In the genomic region with DNA sequence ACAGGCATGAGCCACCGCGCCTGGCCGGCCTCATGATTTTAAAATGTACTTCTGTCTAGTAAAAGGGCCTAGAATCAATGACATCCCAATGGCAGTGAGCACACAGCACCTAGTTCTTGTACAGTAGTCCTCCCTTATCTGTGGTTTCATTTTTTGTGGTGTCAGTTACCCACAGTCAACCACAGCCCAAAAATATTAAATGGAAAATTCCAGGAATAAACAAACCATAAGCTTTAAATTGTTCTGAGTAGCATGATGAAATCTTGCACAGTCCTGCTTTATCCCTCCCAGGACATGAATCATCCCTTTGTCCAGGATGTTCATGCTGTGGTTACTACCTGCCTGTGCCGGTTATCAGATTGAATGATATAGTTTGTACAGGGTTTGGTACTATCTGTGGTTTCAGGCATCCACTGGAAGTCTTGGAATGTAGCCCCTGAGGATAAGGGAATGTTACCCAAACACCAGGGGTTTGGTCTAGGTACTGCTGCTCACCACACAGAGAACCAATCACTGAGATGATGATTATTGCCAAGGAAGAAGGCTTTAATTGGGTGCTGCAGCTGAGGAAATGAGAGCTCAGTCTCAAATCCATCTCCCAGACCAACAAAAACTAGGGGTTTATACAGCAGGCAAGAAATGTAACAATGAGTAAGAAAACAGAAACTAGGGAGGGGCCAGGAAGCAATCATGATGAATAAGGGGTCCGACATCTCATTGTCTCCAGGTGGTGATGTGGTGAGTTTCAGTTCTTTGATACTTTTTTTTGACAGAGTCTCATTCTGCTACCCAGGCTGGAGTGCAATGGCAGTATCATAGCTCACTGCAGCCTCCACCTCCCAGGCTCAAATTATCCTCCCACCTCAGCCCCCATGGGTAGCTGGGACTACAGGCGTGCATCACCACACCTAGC, we compare ENCODE assay signal across 1 cellular context.
TF ChIP-seq lines count a peak whose summit lies in the region.

No MANE protein-coding gene starts in this region.

TF ChIP-seq in HEK293, 187 proteins besides CTCF, POLR2A, EP300 and RAD21 (continued from another document):
- no peak for TF ChIP-seq ZNF521 (tag by site-specific recombination; IDR thresholded peaks at IDR 0.05)
- peak; percentile 88 for TF ChIP-seq TRIM28 (IDR thresholded peaks at IDR 0.05; ENCODE audit: borderline replicate concordance, low read length)
- TF ChIP-seq ZNF324 (tag by site-specific recombination; IDR thresholded peaks at IDR 0.05), result peak; percentile 64
- peak; percentile 98 for TF ChIP-seq ZXDB (tag by site-specific recombination; IDR thresholded peaks at IDR 0.05)
- TF ChIP-seq ZNF223 (tag by site-specific recombination; IDR thresholded peaks at IDR 0.05), result peak; percentile 56; the same call in 1 of the 2 replicates
- no peak for TF ChIP-seq ZNF133 (tag by site-specific recombination; IDR thresholded peaks at IDR 0.05)
- TF ChIP-seq, protein P1, sequence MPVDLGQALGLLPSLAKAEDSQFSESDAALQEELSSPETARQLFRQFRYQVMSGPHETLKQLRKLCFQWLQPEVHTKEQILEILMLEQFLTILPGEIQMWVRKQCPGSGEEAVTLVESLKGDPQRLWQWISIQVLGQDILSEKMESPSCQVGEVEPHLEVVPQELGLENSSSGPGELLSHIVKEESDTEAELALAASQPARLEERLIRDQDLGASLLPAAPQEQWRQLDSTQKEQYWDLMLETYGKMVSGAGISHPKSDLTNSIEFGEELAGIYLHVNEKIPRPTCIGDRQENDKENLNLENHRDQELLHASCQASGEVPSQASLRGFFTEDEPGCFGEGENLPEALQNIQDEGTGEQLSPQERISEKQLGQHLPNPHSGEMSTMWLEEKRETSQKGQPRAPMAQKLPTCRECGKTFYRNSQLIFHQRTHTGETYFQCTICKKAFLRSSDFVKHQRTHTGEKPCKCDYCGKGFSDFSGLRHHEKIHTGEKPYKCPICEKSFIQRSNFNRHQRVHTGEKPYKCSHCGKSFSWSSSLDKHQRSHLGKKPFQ (tag by site-specific recombination; IDR thresholded peaks at IDR 0.05), result peak; percentile 56; the same call in 1 of the 2 replicates
- TF ChIP-seq ZIC2 (tag by site-specific recombination; IDR thresholded peaks at IDR 0.05), result peak; percentile 92
- TF ChIP-seq, protein P2, sequence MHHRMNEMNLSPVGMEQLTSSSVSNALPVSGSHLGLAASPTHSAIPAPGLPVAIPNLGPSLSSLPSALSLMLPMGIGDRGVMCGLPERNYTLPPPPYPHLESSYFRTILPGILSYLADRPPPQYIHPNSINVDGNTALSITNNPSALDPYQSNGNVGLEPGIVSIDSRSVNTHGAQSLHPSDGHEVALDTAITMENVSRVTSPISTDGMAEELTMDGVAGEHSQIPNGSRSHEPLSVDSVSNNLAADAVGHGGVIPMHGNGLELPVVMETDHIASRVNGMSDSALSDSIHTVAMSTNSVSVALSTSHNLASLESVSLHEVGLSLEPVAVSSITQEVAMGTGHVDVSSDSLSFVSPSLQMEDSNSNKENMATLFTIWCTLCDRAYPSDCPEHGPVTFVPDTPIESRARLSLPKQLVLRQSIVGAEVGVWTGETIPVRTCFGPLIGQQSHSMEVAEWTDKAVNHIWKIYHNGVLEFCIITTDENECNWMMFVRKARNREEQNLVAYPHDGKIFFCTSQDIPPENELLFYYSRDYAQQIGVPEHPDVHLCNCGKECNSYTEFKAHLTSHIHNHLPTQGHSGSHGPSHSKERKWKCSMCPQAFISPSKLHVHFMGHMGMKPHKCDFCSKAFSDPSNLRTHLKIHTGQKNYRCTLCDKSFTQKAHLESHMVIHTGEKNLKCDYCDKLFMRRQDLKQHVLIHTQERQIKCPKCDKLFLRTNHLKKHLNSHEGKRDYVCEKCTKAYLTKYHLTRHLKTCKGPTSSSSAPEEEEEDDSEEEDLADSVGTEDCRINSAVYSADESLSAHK (tag by site-specific recombination; IDR thresholded peaks at IDR 0.05), result peak; percentile 79
- peak; percentile 88 for TF ChIP-seq ZNF629 (tag by site-specific recombination; IDR thresholded peaks at IDR 0.05)
- no peak for TF ChIP-seq ZNF529 (tag by site-specific recombination; IDR thresholded peaks at IDR 0.05; ENCODE audit: insufficient replicate concordance)
- TF ChIP-seq KLF8 (tag by site-specific recombination; IDR thresholded peaks at IDR 0.05), result peak; percentile 70
- TF ChIP-seq HOXA7 (CRISPR knock-in tag; IDR thresholded peaks at IDR 0.05; ENCODE audit: borderline replicate concordance), result no peak
- 0 out of 2 replicates have a peak, but pooled peaks have one; percentile 40 for TF ChIP-seq ZNF660 (tag by site-specific recombination; IDR thresholded peaks at IDR 0.05)
- no peak for TF ChIP-seq ZNF664 (tag by site-specific recombination; IDR thresholded peaks at IDR 0.05)
- peak; percentile 81 for TF ChIP-seq ZNF366 (tag by site-specific recombination; conservative IDR thresholded peaks at IDR 0.05)
- TF ChIP-seq, protein P3, sequence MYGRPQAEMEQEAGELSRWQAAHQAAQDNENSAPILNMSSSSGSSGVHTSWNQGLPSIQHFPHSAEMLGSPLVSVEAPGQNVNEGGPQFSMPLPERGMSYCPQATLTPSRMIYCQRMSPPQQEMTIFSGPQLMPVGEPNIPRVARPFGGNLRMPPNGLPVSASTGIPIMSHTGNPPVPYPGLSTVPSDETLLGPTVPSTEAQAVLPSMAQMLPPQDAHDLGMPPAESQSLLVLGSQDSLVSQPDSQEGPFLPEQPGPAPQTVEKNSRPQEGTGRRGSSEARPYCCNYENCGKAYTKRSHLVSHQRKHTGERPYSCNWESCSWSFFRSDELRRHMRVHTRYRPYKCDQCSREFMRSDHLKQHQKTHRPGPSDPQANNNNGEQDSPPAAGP (tag by site-specific recombination; IDR thresholded peaks at IDR 0.05), result peak; percentile 69; the same call in 1 of the 2 replicates
- no peak for TF ChIP-seq REPIN1 (tag by site-specific recombination; IDR thresholded peaks at IDR 0.05; ENCODE audit: low read depth)
- peak; percentile 95 for TF ChIP-seq ZNF843 (tag by site-specific recombination; IDR thresholded peaks at IDR 0.05)
- TF ChIP-seq, protein P4, sequence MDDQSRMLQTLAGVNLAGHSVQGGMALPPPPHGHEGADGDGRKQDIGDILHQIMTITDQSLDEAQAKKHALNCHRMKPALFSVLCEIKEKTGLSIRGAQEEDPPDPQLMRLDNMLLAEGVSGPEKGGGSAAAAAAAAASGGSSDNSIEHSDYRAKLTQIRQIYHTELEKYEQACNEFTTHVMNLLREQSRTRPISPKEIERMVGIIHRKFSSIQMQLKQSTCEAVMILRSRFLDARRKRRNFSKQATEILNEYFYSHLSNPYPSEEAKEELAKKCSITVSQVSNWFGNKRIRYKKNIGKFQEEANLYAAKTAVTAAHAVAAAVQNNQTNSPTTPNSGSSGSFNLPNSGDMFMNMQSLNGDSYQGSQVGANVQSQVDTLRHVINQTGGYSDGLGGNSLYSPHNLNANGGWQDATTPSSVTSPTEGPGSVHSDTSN (CRISPR knock-in tag; IDR thresholded peaks at IDR 0.05), result no peak
- no peak for TF ChIP-seq ZNF768 (tag by site-specific recombination; IDR thresholded peaks at IDR 0.05)
- TF ChIP-seq SCRT2 (tag by site-specific recombination; IDR thresholded peaks at IDR 0.05), result no peak
- TF ChIP-seq, protein P5, sequence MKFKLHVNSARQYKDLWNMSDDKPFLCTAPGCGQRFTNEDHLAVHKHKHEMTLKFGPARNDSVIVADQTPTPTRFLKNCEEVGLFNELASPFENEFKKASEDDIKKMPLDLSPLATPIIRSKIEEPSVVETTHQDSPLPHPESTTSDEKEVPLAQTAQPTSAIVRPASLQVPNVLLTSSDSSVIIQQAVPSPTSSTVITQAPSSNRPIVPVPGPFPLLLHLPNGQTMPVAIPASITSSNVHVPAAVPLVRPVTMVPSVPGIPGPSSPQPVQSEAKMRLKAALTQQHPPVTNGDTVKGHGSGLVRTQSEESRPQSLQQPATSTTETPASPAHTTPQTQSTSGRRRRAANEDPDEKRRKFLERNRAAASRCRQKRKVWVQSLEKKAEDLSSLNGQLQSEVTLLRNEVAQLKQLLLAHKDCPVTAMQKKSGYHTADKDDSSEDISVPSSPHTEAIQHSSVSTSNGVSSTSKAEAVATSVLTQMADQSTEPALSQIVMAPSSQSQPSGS (tag by site-specific recombination; IDR thresholded peaks at IDR 0.05; ENCODE audit: low read depth), result peak; percentile 78; the same call in 1 of the 2 replicates
- TF ChIP-seq, protein P6, sequence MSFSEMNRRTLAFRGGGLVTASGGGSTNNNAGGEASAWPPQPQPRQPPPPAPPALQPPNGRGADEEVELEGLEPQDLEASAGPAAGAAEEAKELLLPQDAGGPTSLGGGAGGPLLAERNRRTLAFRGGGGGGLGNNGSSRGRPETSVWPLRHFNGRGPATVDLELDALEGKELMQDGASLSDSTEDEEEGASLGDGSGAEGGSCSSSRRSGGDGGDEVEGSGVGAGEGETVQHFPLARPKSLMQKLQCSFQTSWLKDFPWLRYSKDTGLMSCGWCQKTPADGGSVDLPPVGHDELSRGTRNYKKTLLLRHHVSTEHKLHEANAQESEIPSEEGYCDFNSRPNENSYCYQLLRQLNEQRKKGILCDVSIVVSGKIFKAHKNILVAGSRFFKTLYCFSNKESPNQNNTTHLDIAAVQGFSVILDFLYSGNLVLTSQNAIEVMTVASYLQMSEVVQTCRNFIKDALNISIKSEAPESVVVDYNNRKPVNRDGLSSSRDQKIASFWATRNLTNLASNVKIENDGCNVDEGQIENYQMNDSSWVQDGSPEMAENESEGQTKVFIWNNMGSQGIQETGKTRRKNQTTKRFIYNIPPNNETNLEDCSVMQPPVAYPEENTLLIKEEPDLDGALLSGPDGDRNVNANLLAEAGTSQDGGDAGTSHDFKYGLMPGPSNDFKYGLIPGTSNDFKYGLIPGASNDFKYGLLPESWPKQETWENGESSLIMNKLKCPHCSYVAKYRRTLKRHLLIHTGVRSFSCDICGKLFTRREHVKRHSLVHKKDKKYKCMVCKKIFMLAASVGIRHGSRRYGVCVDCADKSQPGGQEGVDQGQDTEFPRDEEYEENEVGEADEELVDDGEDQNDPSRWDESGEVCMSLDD (tag by site-specific recombination; IDR thresholded peaks at IDR 0.05), result no peak
- no peak for TF ChIP-seq ZNF426 (tag by site-specific recombination; IDR thresholded peaks at IDR 0.05)
- no peak; the same call in 1 of the 2 replicates for TF ChIP-seq ZNF2 (tag by site-specific recombination; IDR thresholded peaks at IDR 0.05)
- TF ChIP-seq ZNF596 (tag by site-specific recombination; IDR thresholded peaks at IDR 0.05), result no peak; the same call in 1 of the 2 replicates
- TF ChIP-seq ZNF544 (tag by site-specific recombination; IDR thresholded peaks at IDR 0.05), result no peak
- TF ChIP-seq KLF16 (tag by site-specific recombination; IDR thresholded peaks at IDR 0.05), result peak; percentile 19; the same call in 1 of the 2 replicates
- peak; percentile 61; the same call in 1 of the 2 replicates for TF ChIP-seq ZNF600 (tag by site-specific recombination; IDR thresholded peaks at IDR 0.05)
- peak; percentile 78; the same call in 1 of the 2 replicates for TF ChIP-seq ZSCAN23 (tag by site-specific recombination; IDR thresholded peaks at IDR 0.05)
- peak; percentile 86 for TF ChIP-seq WT1 (tag by site-specific recombination; IDR thresholded peaks at IDR 0.05)
- TF ChIP-seq, protein P7, sequence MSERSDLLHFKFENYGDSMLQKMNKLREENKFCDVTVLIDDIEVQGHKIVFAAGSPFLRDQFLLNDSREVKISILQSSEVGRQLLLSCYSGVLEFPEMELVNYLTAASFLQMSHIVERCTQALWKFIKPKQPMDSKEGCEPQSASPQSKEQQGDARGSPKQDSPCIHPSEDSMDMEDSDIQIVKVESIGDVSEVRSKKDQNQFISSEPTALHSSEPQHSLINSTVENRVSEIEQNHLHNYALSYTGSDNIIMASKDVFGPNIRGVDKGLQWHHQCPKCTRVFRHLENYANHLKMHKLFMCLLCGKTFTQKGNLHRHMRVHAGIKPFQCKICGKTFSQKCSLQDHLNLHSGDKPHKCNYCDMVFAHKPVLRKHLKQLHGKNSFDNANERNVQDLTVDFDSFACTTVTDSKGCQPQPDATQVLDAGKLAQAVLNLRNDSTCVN (tag by site-specific recombination; optimal IDR thresholded peaks at IDR 0.05), result no peak
- TF ChIP-seq ZBTB48 (tag by site-specific recombination; IDR thresholded peaks at IDR 0.05), result peak; percentile 94
- no peak; the same call in 1 of the 2 replicates for TF ChIP-seq KLF7 (tag by site-specific recombination; IDR thresholded peaks at IDR 0.05; ENCODE audit: borderline replicate concordance)
